Comparison of ENCODE assay signal across 8 cellular contexts in genomic region chr21:44304846-44305245, GRCh38. TPM values are rescaled to one million over a fixed set of nuclear protein-coding genes. Genes with fewer than 3 reads are reported as not detected.
DNase-seq lines count a peak whose midpoint lies in the region; ATAC-seq and TF ChIP-seq lines count a peak whose summit lies in the region.

No MANE protein-coding gene starts in this region.

- no peak overlapping the region for H3K4me3 ChIP-seq in neuronal stem cell (ENCODE audit: low read length in 2 of 2)

- peaks cover 30 to 36% of the 10 kb centered on the region in 2 donors for H3K4me1 ChIP-seq in neuronal stem cell (ENCODE audit: control insufficient read depth in 2 of 2, insufficient read depth in 1 of 2, low read depth in 1 of 2, low read length in 2 of 2)

- intact Hi-C loops in activated CD8-positive, alpha-beta T cell treated with anti-CD3 and anti-CD28 coated beads for 36 hours (cut with micrococcal nuclease): no loop called here

- H3K27me3 ChIP-seq in neuronal stem cell (ENCODE audit: control insufficient read depth in 3 of 3, insufficient read depth in 3 of 3, low read depth in 1 of 3, low read length in 3 of 3): no peaks in the 10 kb centered on the region

- ATAC-seq in activated CD8-positive, alpha-beta T cell treated with anti-CD3 and anti-CD28 coated beads for 36 hours: peak; percentile 47
- peak; percentile 23 for ATAC-seq in esophagus mucosa
- no peak for ATAC-seq in GM21529 (IDR thresholded peaks at IDR 0.05; ENCODE audit: unreplicated experiment)
- ATAC-seq in HG02885 (IDR thresholded peaks at IDR 0.05; ENCODE audit: poor library complexity, unreplicated experiment): no peak

- H3K14ac ChIP-seq in neuronal stem cell (ENCODE audit: low read length): no peak overlapping the region

- H2BK120ac ChIP-seq in neuronal stem cell (ENCODE audit: low read depth, low read length): no peak overlapping the region

- no peak overlapping the region for H2AFZ ChIP-seq in neuronal stem cell (ENCODE audit: low read length)

- peak overlapping the region; percentile 24 for H3K9ac ChIP-seq in neuronal stem cell (ENCODE audit: low read depth, low read length, poor library complexity)

- no peak overlapping the region for H2BK12ac ChIP-seq in neuronal stem cell (ENCODE audit: low read length)

- no peak overlapping the region for H3K27ac Mint-ChIP-seq in activated CD8-positive, alpha-beta T cell treated with anti-CD3 and anti-CD28 coated beads for 36 hours

- H4K91ac ChIP-seq in neuronal stem cell (ENCODE audit: low read depth, low read length, poor library complexity): no peak overlapping the region

- H4K8ac ChIP-seq in neuronal stem cell (ENCODE audit: low read depth, low read length): no peak overlapping the region

- no peak overlapping the region for H3K4me3 Mint-ChIP-seq in activated CD8-positive, alpha-beta T cell treated with anti-CD3 and anti-CD28 coated beads for 36 hours

- H3K79me1 ChIP-seq in neuronal stem cell (ENCODE audit: low read depth, low read length): peaks cover 11% of the 10 kb centered on the region

- no peak overlapping the region for H3K23ac ChIP-seq in neuronal stem cell (ENCODE audit: low read depth, low read length, poor library complexity)

- H3K27ac ChIP-seq in neuronal stem cell (replicated peaks; ENCODE audit: low read length): no peak overlapping the region

- no peak overlapping the region for H3K4ac ChIP-seq in neuronal stem cell (ENCODE audit: low read length)

- no peaks in the 10 kb centered on the region for H3K9me3 ChIP-seq in neuronal stem cell (replicated peaks in 1 of 2; ENCODE audit: control insufficient read depth in 2 of 2, insufficient read depth in 1 of 2, low read depth in 1 of 2, low read length in 2 of 2)

- TF ChIP-seq CTCF in activated CD8-positive, alpha-beta T cell treated with anti-CD3 and anti-CD28 coated beads for 36 hours (IDR thresholded peaks at IDR 0.05): peak; percentile 54

- CTCF ChIA-PET in activated CD8-positive, alpha-beta T cell treated with anti-CD3 and anti-CD28 coated beads for 36 hours (lab: Charles Lee): interaction anchor here (0.7 to 1.4 kb wide), 2 partner anchors 15 to 17 kb away, joined by 3 read pairs; no protein-coding TSS in a partner anchor

- H2BK5ac ChIP-seq in neuronal stem cell (ENCODE audit: low read length): peak overlapping the region; percentile 59

- peaks cover 10% of the 10 kb centered on the region for H3K36me3 Mint-ChIP-seq in activated CD8-positive, alpha-beta T cell treated with anti-CD3 and anti-CD28 coated beads for 36 hours (ENCODE audit: low read depth)

- peaks cover 35% of the 10 kb centered on the region for H3K4me1 Mint-ChIP-seq in activated CD8-positive, alpha-beta T cell treated with anti-CD3 and anti-CD28 coated beads for 36 hours (ENCODE audit: low read depth)

- H3K4me2 ChIP-seq in neuronal stem cell (ENCODE audit: insufficient read depth, low read length, poor library complexity, severe bottlenecking): no peak overlapping the region

- WGBS in neuronal stem cell (ENCODE audit: extremely low coverage in 2 of 2, insufficient read length in 2 of 2, insufficient replicate concordance in 1 of 2), 2 donors: no CpG with 5 or more reads among the region's 8 CpGs

- H3K36me3 ChIP-seq in neuronal stem cell (replicated peaks in 1 of 2; ENCODE audit: control insufficient read depth in 2 of 2, insufficient read depth in 2 of 2, low read length in 2 of 2): peaks cover 2 to 19% of the 10 kb centered on the region in 2 donors

- H2BK15ac ChIP-seq in neuronal stem cell (ENCODE audit: low read length): no peak overlapping the region

- POLR2A ChIA-PET in activated CD8-positive, alpha-beta T cell treated with anti-CD3 and anti-CD28 coated beads for 36 hours (lab: Charles Lee): no interaction called here

- H2AK5ac ChIP-seq in neuronal stem cell (ENCODE audit: low read depth, low read length): peak overlapping the region; percentile 47

- DNase-seq in SKM-1 treated with dmso at 0.1 percent for 144 hours (lab: John Stamatoyannopoulos, UW; ENCODE audit: unreplicated experiment) (peak; percentile 11), SKM-1 (lab: John Stamatoyannopoulos, UW; ENCODE audit: unreplicated experiment) (no peak), NCI-H1105 treated with DMSO at 0.1 percent for 48 hours (lab: John Stamatoyannopoulos, UW) (peak; percentile 19), neuronal stem cell (ENCODE audit: low spot score) (peak; percentile 42)
- DNase-seq in activated CD8-positive, alpha-beta T cell treated with anti-CD3 and anti-CD28 coated beads for 36 hours: peak; percentile 60

- H3K9me3 Mint-ChIP-seq in activated CD8-positive, alpha-beta T cell treated with anti-CD3 and anti-CD28 coated beads for 36 hours: no peaks in the 10 kb centered on the region

- no peaks in the 10 kb centered on the region for H3K27me3 Mint-ChIP-seq in activated CD8-positive, alpha-beta T cell treated with anti-CD3 and anti-CD28 coated beads for 36 hours

- peak overlapping the region; percentile 11 for H3K18ac ChIP-seq in neuronal stem cell (ENCODE audit: low read length)

RNA-seq across cellular contexts. Expression of gene PFKL, which starts 5.0 kb away (rescaled TPM):
- total RNA-seq in activated CD8-positive, alpha-beta T cell treated with anti-CD3 and anti-CD28 coated beads for 36 hours: 100 to 1,000 TPM; 188 to 200 TPM
- total RNA-seq in esophagus mucosa: 104 TPM
- polyA plus RNA-seq in neuronal stem cell (2013, experiment 1 of 2): 37.4 TPM
- polyA plus RNA-seq in neuronal stem cell (2013, experiment 2 of 2): 35.9 TPM

RNA-seq across cellular contexts. Expression of gene AIRE, which starts 19.2 kb away (rescaled TPM):
- not detected for total RNA-seq in activated CD8-positive, alpha-beta T cell treated with anti-CD3 and anti-CD28 coated beads for 36 hours
- total RNA-seq in esophagus mucosa: not detected
- polyA plus RNA-seq in neuronal stem cell (2013, experiment 1 of 2): not detected
- polyA plus RNA-seq in neuronal stem cell (2013, experiment 2 of 2): not detected

RNA-seq across cellular contexts. Expression of gene CFAP410, which starts 34.3 kb away (rescaled TPM):
- 10 to 100 TPM; 17.2 TPM for total RNA-seq in activated CD8-positive, alpha-beta T cell treated with anti-CD3 and anti-CD28 coated beads for 36 hours
- total RNA-seq in esophagus mucosa: 7.1 TPM
- polyA plus RNA-seq in neuronal stem cell (2013, experiment 1 of 2): 13.0 TPM
- 12.0 TPM for polyA plus RNA-seq in neuronal stem cell (2013, experiment 2 of 2)

RNA-seq across cellular contexts. Expression of gene DNMT3L, which starts 43.1 kb away (rescaled TPM):
- not detected for total RNA-seq in activated CD8-positive, alpha-beta T cell treated with anti-CD3 and anti-CD28 coated beads for 36 hours
- total RNA-seq in esophagus mucosa: not detected
- polyA plus RNA-seq in neuronal stem cell (2013, experiment 1 of 2): 0.04 TPM
- not detected for polyA plus RNA-seq in neuronal stem cell (2013, experiment 2 of 2)

RNA-seq across cellular contexts. Expression of gene TRPM2, which starts 48.6 kb away (rescaled TPM):
- total RNA-seq in activated CD8-positive, alpha-beta T cell treated with anti-CD3 and anti-CD28 coated beads for 36 hours: 1 to 10 TPM; 2.6 to 3.7 TPM
- total RNA-seq in esophagus mucosa: 1.2 TPM
- 0.03 TPM for polyA plus RNA-seq in neuronal stem cell (2013, experiment 1 of 2)
- 0.03 TPM for polyA plus RNA-seq in neuronal stem cell (2013, experiment 2 of 2)

Comparison
In these comparisons a context has a peak if more than half of its experiments do, and no peak if none do; other contexts are left out.
1. ATAC-seq: peak in activated CD8-positive, alpha-beta T cell treated with anti-CD3 and anti-CD28 coated beads for 36 hours (single experiment) and esophagus mucosa (single experiment); none in GM21529 (single experiment) and HG02885 (single experiment).